12 cellular contexts compared by ENCODE assay signal in the genomic region with DNA sequence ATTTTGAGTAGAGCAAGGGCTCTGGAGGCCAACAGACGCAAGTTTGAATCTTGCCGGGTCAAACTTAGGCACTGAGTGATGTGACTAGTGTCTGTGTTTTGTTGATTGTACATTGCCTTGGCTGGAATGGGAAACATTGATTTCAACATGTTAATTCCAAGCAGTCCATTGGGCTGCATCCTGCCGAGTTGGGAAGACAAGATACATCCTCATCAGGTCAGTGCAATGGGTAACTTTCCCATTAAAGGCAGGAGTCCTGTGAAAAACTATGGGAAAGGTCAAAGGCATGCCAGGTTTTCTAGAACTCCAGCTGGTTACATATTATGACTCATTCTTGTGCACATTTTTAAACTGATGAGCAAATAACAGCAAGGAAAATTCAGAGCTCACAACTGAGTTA.
DNase-seq lines count a peak whose midpoint lies in the region; ATAC-seq and TF ChIP-seq lines count a peak whose summit lies in the region.
"Had no signal": no experiment of that assay in that cellular context is flagged by ENCODE, and none has a peak within 500 bp of the region (broad histone marks: within the 10 kb centered on the region; RNA-seq: fewer than 3 reads in every experiment).

No MANE protein-coding gene starts in this region.

- peak; percentile 46 for ATAC-seq in left lung
- no peak for ATAC-seq in left colon

- no peaks in the 10 kb centered on the region for H3K27me3 ChIP-seq in left lung

- DNase-seq in AG09319 (ENCODE audit: extremely low read depth, low read depth) (peak; percentile 24), HS-5 (ENCODE audit: low read depth) (peak; percentile 83), brain pericyte (ENCODE audit: low read depth, low spot score) (peak; percentile 92), left lung (no peak), left colon (no peak), cerebellum (ENCODE audit: low spot score) (no peak)
- DNase-seq in stimulated activated CD4-positive, alpha-beta T cell treated with anti-CD3 and anti-CD28 coated beads, Interleukin-4, amount 100 ng/mL, for 4 hours: no peak
- no peak for DNase-seq in activated CD4-positive, CD25-positive, alpha-beta regulatory T cell (lab: John Stamatoyannopoulos, UW)
- DNase-seq: activated CD4-positive, alpha-beta T cell treated with anti-CD3 and anti-CD28 coated beads for 1 hour; activated naive CD8-positive, alpha-beta T cell treated with anti-CD3 and anti-CD28 coated beads, Interleukin-2, amount 10 ng/mL, durations not matched to agents 7 days and 5 days; NCI-H1694 had no signal

- peaks cover 0 to 36% of the 10 kb centered on the region in 2 donors for H3K4me1 ChIP-seq in left lung
- H3K4me1 ChIP-seq: HAP-1 had no signal

- no peak overlapping the region for H3K4me3 ChIP-seq in left lung
- H3K4me3 ChIP-seq: HAP-1 had no signal

- no peaks in the 10 kb centered on the region for H3K36me3 ChIP-seq in left lung
- H3K36me3 ChIP-seq: HAP-1 had no signal

- intact Hi-C loops in left lung (cut with DNase I) (no loop called here), left colon (cut with DNase I, micrococcal nuclease) (no loop called here)

- peaks cover 0 to 2% of the 10 kb centered on the region in 2 donors for H3K9me3 ChIP-seq in left lung
- H3K9me3 ChIP-seq: HAP-1 had no signal

- peak overlapping the region in 1 of 2 donors; percentile 82 for H3K27ac ChIP-seq in left lung

- TF ChIP-seq CTCF in AG09319 (IDR thresholded peaks at IDR 0.05; ENCODE audit: low read depth, low read length) (no peak), left lung (IDR thresholded peaks at IDR 0.05) (no peak)

Comparison
In these comparisons a context has a peak if more than half of its experiments do, and no peak if none do; other contexts are left out.
1. DNase-seq: peak in AG09319 (single experiment), HS-5 (single experiment) and brain pericyte (single experiment); none in left lung (0 of 2), stimulated activated CD4-positive, alpha-beta T cell treated with anti-CD3 and anti-CD28 coated beads, Interleukin-4, amount 100 ng/mL, for 4 hours (0 of 2), left colon (0 of 2), activated CD4-positive, CD25-positive, alpha-beta regulatory T cell (0 of 4) and cerebellum (single experiment).